Comparison of ENCODE assay signal across 14 cellular contexts in the genomic region with DNA sequence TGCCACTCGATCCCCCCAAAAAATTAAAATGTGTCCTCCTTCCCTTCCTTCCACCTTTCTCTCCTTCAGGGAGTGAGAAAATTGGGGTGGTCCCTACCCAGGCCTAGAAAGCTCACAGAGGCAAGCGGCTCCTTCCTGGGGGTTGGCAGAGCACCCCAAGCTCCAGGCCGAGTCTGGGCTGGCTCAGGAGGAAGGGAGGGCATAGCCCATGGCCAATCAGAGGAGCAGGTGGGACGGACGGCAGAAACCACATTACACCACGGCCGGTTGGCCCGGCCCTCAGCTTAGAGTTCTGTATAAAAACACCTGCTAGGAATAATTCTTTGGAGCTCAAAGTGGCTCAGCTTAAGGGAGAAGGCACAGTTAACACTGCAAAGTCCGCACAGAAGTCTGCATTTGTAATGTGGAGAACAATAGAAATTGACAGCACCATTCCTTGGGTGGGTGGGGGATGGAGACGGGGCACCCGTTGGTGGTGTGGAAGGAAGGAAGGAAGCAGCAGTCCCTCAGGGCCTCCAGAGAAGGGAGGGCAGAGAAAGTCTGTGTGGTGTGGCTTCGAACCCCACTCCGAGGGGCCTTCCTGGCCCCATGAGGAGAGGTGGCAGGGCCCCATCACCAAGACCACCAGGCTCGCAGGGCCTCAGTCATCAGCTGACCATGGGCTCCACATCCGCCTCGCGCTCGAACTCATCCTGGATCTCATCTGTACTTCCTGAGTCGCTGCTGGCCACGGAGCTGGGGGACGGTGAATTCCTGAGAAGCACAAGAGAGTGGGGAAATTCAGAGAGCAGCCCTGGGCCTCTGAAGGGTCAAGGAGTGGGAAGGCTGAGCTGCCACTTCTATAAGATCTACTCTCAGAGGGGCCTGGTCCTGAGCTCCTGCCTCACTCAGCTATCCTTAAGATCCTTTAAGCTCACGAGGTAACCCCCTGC. TPM values are rescaled to one million over a fixed set of nuclear protein-coding genes. Genes with fewer than 3 reads are reported as not detected.
DNase-seq lines count a peak whose midpoint lies in the region; ATAC-seq, FAIRE-seq and TF ChIP-seq lines count a peak whose summit lies in the region.
"Had no signal": no experiment of that assay in that cellular context is flagged by ENCODE, and none has a peak within 500 bp of the region (broad histone marks: within the 10 kb centered on the region; RNA-seq: fewer than 3 reads in every experiment).

No MANE protein-coding gene starts in this region.

- TF ChIP-seq POLR2A in NB4 (IDR thresholded peaks at IDR 0.05; ENCODE audit: extremely low read depth, insufficient read length), result peak; percentile 43

- H3K27ac Mint-ChIP-seq in CD4-positive, CD25-positive, alpha-beta regulatory T cell, result peak overlapping the region; percentile 52 to 83 (median 67)
- H3K27ac Mint-ChIP-seq in endodermal cell, result peak overlapping the region; percentile 26
- H3K27ac Mint-ChIP-seq in activated naive CD4-positive, alpha-beta T cell treated with anti-CD3 and anti-CD28 coated beads, Interleukin-2, amount 10 ng/mL, durations not matched to agents 7 days and 5 days, result no peak overlapping the region
- H3K27ac Mint-ChIP-seq: T-helper 1 cell treated with Interleukin-12 subunit alpha and Interleukin-12 subunit beta and Interleukin-4 antibody, amounts not matched to agents 30 μg/mL and 1 μg/mL, for 36 hours had no signal

- H3K27me3 Mint-ChIP-seq in CD4-positive, CD25-positive, alpha-beta regulatory T cell, result no peaks in the 10 kb centered on the region
- H3K27me3 Mint-ChIP-seq in endodermal cell (ENCODE audit: insufficient read depth), result peaks cover 10% of the 10 kb centered on the region
- H3K27me3 Mint-ChIP-seq in activated naive CD4-positive, alpha-beta T cell treated with anti-CD3 and anti-CD28 coated beads, Interleukin-2, amount 10 ng/mL, durations not matched to agents 7 days and 5 days, result no peaks in the 10 kb centered on the region

- no peaks in the 10 kb centered on the region for H3K9me3 ChIP-seq in CD4-positive, CD25-positive, alpha-beta regulatory T cell (ENCODE audit: control insufficient read depth in 2 of 2, low read length in 2 of 2)
- H3K9me3 ChIP-seq in endodermal cell (ENCODE audit: control insufficient read depth, low read length), result no peaks in the 10 kb centered on the region
- no peaks in the 10 kb centered on the region for H3K9me3 ChIP-seq in pancreas

- peak overlapping the region; percentile 43 for H3K27ac ChIP-seq in CD4-positive, CD25-positive, alpha-beta regulatory T cell (ENCODE audit: insufficient read depth, low read length, poor library complexity, severe bottlenecking)
- H3K27ac ChIP-seq in endodermal cell (ENCODE audit: low read depth, low read length) (no peak overlapping the region), pancreas (peak overlapping the region in 3 of 4 donors; percentile 45 to 57 (median 46))

- FAIRE-seq in pancreas (lab: Jason Lieb, UNC), result no peak

- H3K9me3 Mint-ChIP-seq in CD4-positive, CD25-positive, alpha-beta regulatory T cell, result no peaks in the 10 kb centered on the region
- H3K9me3 Mint-ChIP-seq in endodermal cell, result no peaks in the 10 kb centered on the region
- no peaks in the 10 kb centered on the region for H3K9me3 Mint-ChIP-seq in activated naive CD4-positive, alpha-beta T cell treated with anti-CD3 and anti-CD28 coated beads, Interleukin-2, amount 10 ng/mL, durations not matched to agents 7 days and 5 days
- H3K9me3 Mint-ChIP-seq: T-helper 1 cell treated with Interleukin-12 subunit alpha and Interleukin-12 subunit beta and Interleukin-4 antibody, amounts not matched to agents 30 μg/mL and 1 μg/mL, for 36 hours had no signal

- ATAC-seq in CD4-positive, CD25-positive, alpha-beta regulatory T cell (ENCODE audit: low read depth in 2 of 2), result no peak
- peak in 2 of 4 donors; percentile 18 to 27 for ATAC-seq in pancreas
- no peak for ATAC-seq in HG03175 (IDR thresholded peaks at IDR 0.05; ENCODE audit: unreplicated experiment)
- no peak for ATAC-seq in GM21447 (IDR thresholded peaks at IDR 0.05; ENCODE audit: unreplicated experiment)

- no peak overlapping the region for H3K9ac ChIP-seq in endodermal cell (ENCODE audit: extremely low read depth, low read length, poor library complexity, severe bottlenecking)

- H3K4me3 Mint-ChIP-seq in CD4-positive, CD25-positive, alpha-beta regulatory T cell, result no peak overlapping the region
- no peak overlapping the region for H3K4me3 Mint-ChIP-seq in endodermal cell
- H3K4me3 Mint-ChIP-seq in activated naive CD4-positive, alpha-beta T cell treated with anti-CD3 and anti-CD28 coated beads, Interleukin-2, amount 10 ng/mL, durations not matched to agents 7 days and 5 days, result no peak overlapping the region
- H3K4me3 Mint-ChIP-seq: T-helper 1 cell treated with Interleukin-12 subunit alpha and Interleukin-12 subunit beta and Interleukin-4 antibody, amounts not matched to agents 30 μg/mL and 1 μg/mL, for 36 hours had no signal

- intact Hi-C loops in pancreas (cut with DNase I), result loop anchor here in 2 of 3 donors (5.0 to 10.0 kb wide), 2 partner anchors 47 to 189 kb away; a partner anchor contains a TSS

- peaks cover 64% of the 10 kb centered on the region for H3K36me3 ChIP-seq in CD4-positive, CD25-positive, alpha-beta regulatory T cell (ENCODE audit: control insufficient read depth, insufficient read depth, low read length)
- H3K36me3 ChIP-seq in endodermal cell (ENCODE audit: control insufficient read depth, insufficient read depth, low read length), result peaks cover 15% of the 10 kb centered on the region
- peaks cover 0 to 43% (median 37%) of the 10 kb centered on the region in 3 donors for H3K36me3 ChIP-seq in pancreas

- H3K27me3 ChIP-seq in CD4-positive, CD25-positive, alpha-beta regulatory T cell (ENCODE audit: control insufficient read depth, insufficient read depth, low read length), result no peaks in the 10 kb centered on the region
- H3K27me3 ChIP-seq in endodermal cell (ENCODE audit: control insufficient read depth, insufficient read depth, low read length, poor library complexity, severe bottlenecking) (peaks cover 9% of the 10 kb centered on the region), pancreas (no peaks in the 10 kb centered on the region)

- WGBS in endodermal cell (ENCODE audit: insufficient coverage in 1 of 2, insufficient read length in 1 of 2), 2 experiments, result 90 to 92% methylated on average over 17 to 22 of the region's 22 CpGs
- WGBS in pancreas, 2 donors, result 71 to 73% methylated on average over 22 of the region's 22 CpGs

- peaks cover 12% of the 10 kb centered on the region for H3K4me1 ChIP-seq in CD4-positive, CD25-positive, alpha-beta regulatory T cell (ENCODE audit: control insufficient read depth, insufficient read depth, low read length, poor library complexity, severe bottlenecking)
- no peaks in the 10 kb centered on the region for H3K4me1 ChIP-seq in endodermal cell (ENCODE audit: control insufficient read depth, insufficient read depth, low read length)
- H3K4me1 ChIP-seq in pancreas, result peaks cover 4 to 13% (median 7%) of the 10 kb centered on the region in 3 donors

- no peak overlapping the region for H3K4me3 ChIP-seq in CD4-positive, CD25-positive, alpha-beta regulatory T cell (ENCODE audit: low read depth, low read length)
- H3K4me3 ChIP-seq in NB4 (ENCODE audit: low read depth, low read length) (peak overlapping the region; percentile 43), endodermal cell (ENCODE audit: low read length) (no peak overlapping the region), pancreas (no peak overlapping the region)

- CTCF ChIA-PET in activated naive CD4-positive, alpha-beta T cell treated with anti-CD3 and anti-CD28 coated beads, Interleukin-2, amount 10 ng/mL, durations not matched to agents 7 days and 5 days (lab: Charles Lee), result interaction anchor here (0.6 to 12.9 kb wide), 26 partner anchors 8 to 332 kb away, joined by 3 to 87 read pairs (median 6); no protein-coding TSS in a partner anchor

- TF ChIP-seq CTCF in NB4 (IDR thresholded peaks at IDR 0.05; ENCODE audit: low read depth, low read length), result no peak
- TF ChIP-seq CTCF in endodermal cell (conservative IDR thresholded peaks at IDR 0.05), result no peak
- TF ChIP-seq CTCF in pancreas (IDR thresholded peaks at IDR 0.05), result no peak

- no peak for DNase-seq in CD4-positive, CD25-positive, alpha-beta regulatory T cell
- DNase-seq in NB4 (ENCODE audit: low read depth) (peak; percentile 86), endodermal cell (no peak), pancreas (no peak), NCI-H1436 treated with DMSO at 0.1 percent for 48 hours (lab: John Stamatoyannopoulos, UW) (no peak)
- DNase-seq in activated naive CD4-positive, alpha-beta T cell treated with anti-CD3 and anti-CD28 coated beads, Interleukin-2, amount 10 ng/mL, durations not matched to agents 7 days and 5 days, result no peak
- DNase-seq: Calu3, NCI-H2171 treated with DMSO at 0.1 percent for 48 hours had no signal

- peaks cover 10 to 33% (median 16%) of the 10 kb centered on the region in 4 donors for H3K4me1 Mint-ChIP-seq in CD4-positive, CD25-positive, alpha-beta regulatory T cell
- peaks cover 4% of the 10 kb centered on the region for H3K4me1 Mint-ChIP-seq in endodermal cell
- H3K4me1 Mint-ChIP-seq in activated naive CD4-positive, alpha-beta T cell treated with anti-CD3 and anti-CD28 coated beads, Interleukin-2, amount 10 ng/mL, durations not matched to agents 7 days and 5 days, result peaks cover 13% of the 10 kb centered on the region

- peaks cover 33% of the 10 kb centered on the region for H3K36me3 Mint-ChIP-seq in CD4-positive, CD25-positive, alpha-beta regulatory T cell
- H3K36me3 Mint-ChIP-seq in endodermal cell (ENCODE audit: low read depth), result peaks cover 18% of the 10 kb centered on the region
- peaks cover 24% of the 10 kb centered on the region for H3K36me3 Mint-ChIP-seq in activated naive CD4-positive, alpha-beta T cell treated with anti-CD3 and anti-CD28 coated beads, Interleukin-2, amount 10 ng/mL, durations not matched to agents 7 days and 5 days

RNA-seq across cellular contexts. Expression of a gene that starts 5.8 kb away (rescaled TPM):
- total RNA-seq in CD4-positive, CD25-positive, alpha-beta regulatory T cell, result 1.4 TPM
- polyA plus RNA-seq in CD4-positive, CD25-positive, alpha-beta regulatory T cell, result 1 to 10 TPM; 1.0 to 2.0 (median 1.5) TPM
- 10 to 100 TPM in 1 of 2 donors, 1 to 10 TPM in 1; 7.6 to 18.7 TPM for total RNA-seq in endodermal cell
- polyA plus RNA-seq in endodermal cell (2013, experiment 1 of 2), result 13.0 TPM
- 13.1 TPM for polyA plus RNA-seq in endodermal cell (2013, experiment 2 of 2)
- total RNA-seq in pancreas, result 1 to 10 TPM; 1.4 to 5.9 (median 3.5) TPM
- polyA plus RNA-seq in pancreas, result 1 to 10 TPM; 6.0 to 7.6 TPM

RNA-seq across cellular contexts. Expression of a gene that starts 48.3 kb away (rescaled TPM):
- total RNA-seq in CD4-positive, CD25-positive, alpha-beta regulatory T cell, result 101 TPM
- polyA plus RNA-seq in CD4-positive, CD25-positive, alpha-beta regulatory T cell, result 1 to 10 TPM; 1.4 to 4.7 (median 2.9) TPM
- total RNA-seq in endodermal cell, result 1 to 10 TPM; 4.6 to 6.4 TPM
- 7.7 TPM for polyA plus RNA-seq in endodermal cell (2013, experiment 1 of 2)
- 6.8 TPM for polyA plus RNA-seq in endodermal cell (2013, experiment 2 of 2)
- total RNA-seq in pancreas, result 10 to 100 TPM; 23.0 to 38.4 (median 26.4) TPM
- 10 to 100 TPM; 13.9 to 14.0 TPM for polyA plus RNA-seq in pancreas

RNA-seq across cellular contexts. Expression of a gene that starts 48.7 kb away (rescaled TPM):
- not detected for total RNA-seq in CD4-positive, CD25-positive, alpha-beta regulatory T cell
- polyA plus RNA-seq in CD4-positive, CD25-positive, alpha-beta regulatory T cell, result not detected
- total RNA-seq in endodermal cell (not detected), pancreas (not detected)
- not detected for polyA plus RNA-seq in endodermal cell (2013, experiment 1 of 2)
- polyA plus RNA-seq in endodermal cell (2013, experiment 2 of 2), result not detected
- polyA plus RNA-seq in pancreas, result not detected
- total RNA-seq: Calu3, glomerular endothelial cell, renal cortical epithelial cell, subcutaneous adipose tissue had no signal
